Comparison of ENCODE assay signal across 8 cellular contexts in genomic region chr1:10429868-10430215, GRCh38. TPM values are rescaled to one million over a fixed set of nuclear protein-coding genes. Genes with fewer than 3 reads are reported as not detected.
DNase-seq lines count a peak whose midpoint lies in the region; ATAC-seq and TF ChIP-seq lines count a peak whose summit lies in the region.

No MANE protein-coding gene starts in this region.

- TF ChIP-seq CTCF in HFFc6 (IDR thresholded peaks at IDR 0.05) = no peak

- CTCF ChIA-PET in activated CD4-positive, alpha-beta memory T cell treated with anti-CD3 and anti-CD28 coated beads, Interleukin-2, amount 10 ng/mL, durations not matched to agents 7 days and 5 days (lab: Charles Lee) = interaction anchor here (0.6 to 5.4 kb wide), 23 partner anchors 9 to 777 kb away, joined by 3 to 106 read pairs (median 4); partner anchors contain the start of genes KIF1B, LZIC, NMNAT1 and PGD

- DNase-seq in EH (ENCODE audit: low read depth) (peak; percentile 4), HFFc6 (no peak), HPDE6-E6E7 (ENCODE audit: extremely low spot score) (no peak)
- peak; percentile 46 for DNase-seq in activated CD4-positive, alpha-beta memory T cell treated with anti-CD3 and anti-CD28 coated beads, Interleukin-2, amount 10 ng/mL, durations not matched to agents 7 days and 5 days
- no peak for DNase-seq in stimulated activated effector memory CD8-positive, alpha-beta T cell treated with anti-CD3 and anti-CD28 coated beads, Interleukin-12 subunit alpha, Interleukin-12 subunit beta, amount 100 ng/mL, for 72 hours (ENCODE audit: low spot score in 2 of 2)

- peak overlapping the region; percentile 89 for H3K27ac Mint-ChIP-seq in HFFc6
- H3K27ac Mint-ChIP-seq in activated CD4-positive, alpha-beta memory T cell treated with anti-CD3 and anti-CD28 coated beads, Interleukin-2, amount 10 ng/mL, durations not matched to agents 7 days and 5 days = peak overlapping the region; percentile 79
- peak overlapping the region; percentile 88 for H3K27ac Mint-ChIP-seq in stimulated activated effector memory CD8-positive, alpha-beta T cell treated with anti-CD3 and anti-CD28 coated beads, Interleukin-12 subunit alpha, Interleukin-12 subunit beta, amount 100 ng/mL, for 72 hours

- POLR2A ChIA-PET in activated CD4-positive, alpha-beta memory T cell treated with anti-CD3 and anti-CD28 coated beads, Interleukin-2, amount 10 ng/mL, durations not matched to agents 7 days and 5 days (lab: Charles Lee) = interaction anchor here (0.6 to 3.3 kb wide), 17 partner anchors 10 to 714 kb away, joined by 3 to 30 read pairs (median 4); partner anchors contain the start of genes CORT, KIF1B, LZIC and NMNAT1

- H3K4me1 Mint-ChIP-seq in HFFc6 (ENCODE audit: low read depth) = peaks cover 30% of the 10 kb centered on the region
- H3K4me1 Mint-ChIP-seq in activated CD4-positive, alpha-beta memory T cell treated with anti-CD3 and anti-CD28 coated beads, Interleukin-2, amount 10 ng/mL, durations not matched to agents 7 days and 5 days = peaks cover 39% of the 10 kb centered on the region
- H3K4me1 Mint-ChIP-seq in stimulated activated effector memory CD8-positive, alpha-beta T cell treated with anti-CD3 and anti-CD28 coated beads, Interleukin-12 subunit alpha, Interleukin-12 subunit beta, amount 100 ng/mL, for 72 hours = peaks cover 7% of the 10 kb centered on the region

- H3K27me3 Mint-ChIP-seq in HFFc6 (ENCODE audit: insufficient read depth) = peaks cover 2% of the 10 kb centered on the region
- H3K27me3 Mint-ChIP-seq in activated CD4-positive, alpha-beta memory T cell treated with anti-CD3 and anti-CD28 coated beads, Interleukin-2, amount 10 ng/mL, durations not matched to agents 7 days and 5 days = no peaks in the 10 kb centered on the region

- peak; percentile 37 for ATAC-seq in stimulated activated effector memory CD8-positive, alpha-beta T cell treated with anti-CD3 and anti-CD28 coated beads, Interleukin-12 subunit alpha, Interleukin-12 subunit beta, amount 100 ng/mL, for 72 hours
- ATAC-seq in GM18519 (IDR thresholded peaks at IDR 0.05; ENCODE audit: low FRiP score, unreplicated experiment) = no peak
- ATAC-seq in HG02884 (IDR thresholded peaks at IDR 0.05; ENCODE audit: unreplicated experiment) = no peak

- H3K36me3 Mint-ChIP-seq in HFFc6 (ENCODE audit: low read depth) = peaks cover 11% of the 10 kb centered on the region
- H3K36me3 Mint-ChIP-seq in activated CD4-positive, alpha-beta memory T cell treated with anti-CD3 and anti-CD28 coated beads, Interleukin-2, amount 10 ng/mL, durations not matched to agents 7 days and 5 days (ENCODE audit: low read depth) = no peaks in the 10 kb centered on the region
- peaks cover 19% of the 10 kb centered on the region for H3K36me3 Mint-ChIP-seq in stimulated activated effector memory CD8-positive, alpha-beta T cell treated with anti-CD3 and anti-CD28 coated beads, Interleukin-12 subunit alpha, Interleukin-12 subunit beta, amount 100 ng/mL, for 72 hours

- peak overlapping the region; percentile 96 for H3K4me3 Mint-ChIP-seq in HFFc6
- H3K4me3 Mint-ChIP-seq in activated CD4-positive, alpha-beta memory T cell treated with anti-CD3 and anti-CD28 coated beads, Interleukin-2, amount 10 ng/mL, durations not matched to agents 7 days and 5 days = peak overlapping the region; percentile 86
- peak overlapping the region; percentile 81 for H3K4me3 Mint-ChIP-seq in stimulated activated effector memory CD8-positive, alpha-beta T cell treated with anti-CD3 and anti-CD28 coated beads, Interleukin-12 subunit alpha, Interleukin-12 subunit beta, amount 100 ng/mL, for 72 hours

- H3K9me3 ChIP-seq in iPS-18c (ENCODE audit: control insufficient read depth, insufficient read depth, low read length) = no peaks in the 10 kb centered on the region

- no peaks in the 10 kb centered on the region for H3K9me3 Mint-ChIP-seq in HFFc6
- no peaks in the 10 kb centered on the region for H3K9me3 Mint-ChIP-seq in activated CD4-positive, alpha-beta memory T cell treated with anti-CD3 and anti-CD28 coated beads, Interleukin-2, amount 10 ng/mL, durations not matched to agents 7 days and 5 days
- H3K9me3 Mint-ChIP-seq in stimulated activated effector memory CD8-positive, alpha-beta T cell treated with anti-CD3 and anti-CD28 coated beads, Interleukin-12 subunit alpha, Interleukin-12 subunit beta, amount 100 ng/mL, for 72 hours = no peaks in the 10 kb centered on the region

- H3K4me3 ChIP-seq in iPS-18c (ENCODE audit: insufficient read depth, low read depth, low read length) = peak overlapping the region; percentile 80

RNA-seq across cellular contexts. Expression of gene CENPS, which starts 0.4 kb away (rescaled TPM):
- total RNA-seq in HFFc6 (2021; fragmentation: NEBNext Ultra II Directional; extraction: Animal tissue kit (Norgen Biotek cat#: 25700)) = 10 to 100 TPM; 24.3 to 31.0 (median 27.3) TPM
- 10 to 100 TPM; 13.5 to 15.2 TPM for total RNA-seq in activated CD4-positive, alpha-beta memory T cell treated with anti-CD3 and anti-CD28 coated beads, Interleukin-2, amount 10 ng/mL, durations not matched to agents 7 days and 5 days

RNA-seq across cellular contexts. Expression of gene CORT, which starts 20.0 kb away (rescaled TPM):
- total RNA-seq in HFFc6 (2021; fragmentation: NEBNext Ultra II Directional; extraction: Animal tissue kit (Norgen Biotek cat#: 25700)) = under 1 TPM in 2 of 6 experiments, not detected in 4; 0.43 TPM
- under 1 TPM in 1 of 2 experiments, not detected in 1; 0.50 TPM for total RNA-seq in activated CD4-positive, alpha-beta memory T cell treated with anti-CD3 and anti-CD28 coated beads, Interleukin-2, amount 10 ng/mL, durations not matched to agents 7 days and 5 days

RNA-seq across cellular contexts. Expression of gene PGD, which starts 31.0 kb away (rescaled TPM):
- 100 to 1,000 TPM; 131 to 235 (median 220) TPM for total RNA-seq in HFFc6 (2021; fragmentation: NEBNext Ultra II Directional; extraction: Animal tissue kit (Norgen Biotek cat#: 25700))
- total RNA-seq in activated CD4-positive, alpha-beta memory T cell treated with anti-CD3 and anti-CD28 coated beads, Interleukin-2, amount 10 ng/mL, durations not matched to agents 7 days and 5 days = 10 to 100 TPM; 80.8 to 84.3 TPM

RNA-seq across cellular contexts. Expression of gene DFFA, which starts 42.5 kb away (rescaled TPM):
- total RNA-seq in HFFc6 (2021; fragmentation: NEBNext Ultra II Directional; extraction: Animal tissue kit (Norgen Biotek cat#: 25700)) = 10 to 100 TPM; 44.1 to 58.6 (median 48.4) TPM
- total RNA-seq in activated CD4-positive, alpha-beta memory T cell treated with anti-CD3 and anti-CD28 coated beads, Interleukin-2, amount 10 ng/mL, durations not matched to agents 7 days and 5 days = 10 to 100 TPM; 23.5 to 24.2 TPM

RNA-seq across cellular contexts. Expression of gene PEX14, which starts 44.9 kb away (rescaled TPM):
- 10 to 100 TPM; 23.1 to 28.4 (median 26.0) TPM for total RNA-seq in HFFc6 (2021; fragmentation: NEBNext Ultra II Directional; extraction: Animal tissue kit (Norgen Biotek cat#: 25700))
- total RNA-seq in activated CD4-positive, alpha-beta memory T cell treated with anti-CD3 and anti-CD28 coated beads, Interleukin-2, amount 10 ng/mL, durations not matched to agents 7 days and 5 days = 10 to 100 TPM; 18.9 to 20.1 TPM

Comparison
In these comparisons a context has a peak if more than half of its experiments do, and no peak if none do; other contexts are left out.
1. DNase-seq: peak in EH (single experiment) and activated CD4-positive, alpha-beta memory T cell treated with anti-CD3 and anti-CD28 coated beads, Interleukin-2, amount 10 ng/mL, durations not matched to agents 7 days and 5 days (single experiment); none in HFFc6 (single experiment), stimulated activated effector memory CD8-positive, alpha-beta T cell treated with anti-CD3 and anti-CD28 coated beads, Interleukin-12 subunit alpha, Interleukin-12 subunit beta, amount 100 ng/mL, for 72 hours (0 of 2) and HPDE6-E6E7 (single experiment).
2. Peak in every context shown above with its lines, with median percentiles within 50 percentile points of each other: H3K27ac Mint-ChIP-seq and H3K4me3 Mint-ChIP-seq.